Comparison of ENCODE assay signal across 13 cellular contexts in the genomic region with DNA sequence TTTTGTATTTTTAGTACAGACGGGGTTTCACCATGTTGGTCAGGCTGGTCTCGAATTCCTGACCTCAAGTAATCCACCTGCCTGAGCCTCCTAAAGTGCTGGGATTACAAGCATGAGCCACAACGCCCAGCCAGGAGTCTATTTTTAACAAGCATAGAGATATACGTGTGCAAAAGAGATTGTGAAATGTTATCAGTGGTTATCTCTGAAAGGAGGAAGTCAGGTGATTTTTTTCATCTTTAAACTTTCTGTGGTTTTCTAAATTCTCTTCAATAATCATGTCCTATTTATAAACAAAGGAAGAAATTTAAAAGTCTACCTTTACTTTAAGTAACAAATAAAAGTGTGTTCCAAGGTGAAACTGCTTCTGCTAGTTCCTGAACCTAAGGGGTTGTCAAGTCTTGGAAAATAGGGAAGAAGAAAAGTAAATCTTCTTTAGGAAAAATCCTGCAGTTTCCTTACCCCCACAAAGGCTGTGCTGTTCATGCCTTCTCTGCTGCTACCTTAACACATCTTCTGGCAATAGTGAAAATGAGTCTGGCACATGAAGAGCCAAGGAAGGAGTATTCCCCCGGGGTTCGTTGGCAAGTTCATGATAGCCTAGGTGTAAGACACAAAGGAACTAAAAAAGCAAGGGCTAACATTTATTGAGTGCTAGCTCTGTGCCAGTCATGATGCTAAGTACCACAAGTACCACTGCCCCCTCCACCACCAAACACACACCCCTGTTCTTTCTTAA. TPM values are rescaled to one million over a fixed set of nuclear protein-coding genes. Genes with fewer than 3 reads are reported as not detected.
DNase-seq lines count a peak whose midpoint lies in the region; ATAC-seq and TF ChIP-seq lines count a peak whose summit lies in the region.
"Had no signal": no experiment of that assay in that cellular context is flagged by ENCODE, and none has a peak within 500 bp of the region (broad histone marks: within the 10 kb centered on the region; RNA-seq: fewer than 3 reads in every experiment).

No MANE protein-coding gene starts in this region.

- no peak overlapping the region for H3K27ac ChIP-seq in CD4-positive, alpha-beta T cell (ENCODE audit: low read depth, low read length)
- no peak overlapping the region for H3K27ac ChIP-seq in ovary
- H3K27ac ChIP-seq: dorsolateral prefrontal cortex, heart right ventricle had no signal

- intact Hi-C loops in CD4-positive, alpha-beta T cell (cut with DNase I, micrococcal nuclease), result no loop called here
- intact Hi-C loops in head of caudate nucleus (cut with DNase I), result no loop called here
- intact Hi-C loops in ovary (cut with DNase I), result no loop called here

- H3K9me3 Mint-ChIP-seq in CD4-positive, alpha-beta T cell, result peaks cover 14% of the 10 kb centered on the region

- TF ChIP-seq CTCF in CD4-positive, alpha-beta T cell (IDR thresholded peaks at IDR 0.05), result no peak
- TF ChIP-seq CTCF in ovary (IDR thresholded peaks at IDR 0.05), result no peak

- 55 to 65% (median 60%) methylated on average over 6 of the region's 6 CpGs for WGBS in ovary, 3 donors

- DNase-seq in CD4-positive, alpha-beta T cell, result no peak
- DNase-seq in amniotic epithelial cell (ENCODE audit: low read depth), result peak; percentile 18
- DNase-seq in activated gamma-delta T cell treated with Interleukin-2 at 50 U/mL for 16 hours, result no peak
- DNase-seq in T-helper 1 cell, result no peak
- DNase-seq in head of caudate nucleus, result no peak
- DNase-seq in ovary, result no peak
- DNase-seq: dorsolateral prefrontal cortex, heart right ventricle, NCI-H1048 had no signal

- H3K4me1 ChIP-seq in ovary (ENCODE audit: insufficient read depth), result no peaks in the 10 kb centered on the region
- H3K4me1 ChIP-seq: heart right ventricle had no signal

- TF ChIP-seq EP300 in ovary (IDR thresholded peaks at IDR 0.05), result no peak

- H3K36me3 Mint-ChIP-seq in CD4-positive, alpha-beta T cell (ENCODE audit: low read depth), result no peaks in the 10 kb centered on the region

- H3K36me3 ChIP-seq in ovary, result no peaks in the 10 kb centered on the region
- H3K36me3 ChIP-seq: heart right ventricle had no signal

- peak overlapping the region; percentile 54 for H3K27ac Mint-ChIP-seq in CD4-positive, alpha-beta T cell
- H3K27ac Mint-ChIP-seq: activated T-helper 2 cell treated with anti-CD3 and anti-CD28 coated beads, Interferon-gamma antibody, Interleukin-2, Interleukin-4, amounts not matched to agents 10 μg/mL and 5 μg/mL and 100 μg/mL, durations not matched to agents 14 hours and 24 hours and 36 hours had no signal

- peaks cover 38% of the 10 kb centered on the region for H3K4me1 Mint-ChIP-seq in CD4-positive, alpha-beta T cell (ENCODE audit: low read depth)

- H3K27me3 Mint-ChIP-seq in CD4-positive, alpha-beta T cell, result no peaks in the 10 kb centered on the region

- H3K4me3 ChIP-seq in ovary, result no peak overlapping the region
- H3K4me3 ChIP-seq: dorsolateral prefrontal cortex, heart right ventricle had no signal

- peaks cover 7% of the 10 kb centered on the region for H3K9me3 ChIP-seq in CD4-positive, alpha-beta T cell (ENCODE audit: control insufficient read depth, low read length)
- H3K9me3 ChIP-seq in ovary, result no peaks in the 10 kb centered on the region

- peak; percentile 78 for ATAC-seq in CD4-positive, alpha-beta T cell (ENCODE audit: poor library complexity)
- peak; percentile 78 for ATAC-seq in GM21381 (IDR thresholded peaks at IDR 0.05; ENCODE audit: unreplicated experiment)
- peak; percentile 84 for ATAC-seq in HG03442 (IDR thresholded peaks at IDR 0.05; ENCODE audit: unreplicated experiment)
- ATAC-seq: heart right ventricle had no signal

- peak overlapping the region; percentile 77 for H3K4me3 Mint-ChIP-seq in CD4-positive, alpha-beta T cell

- TF ChIP-seq POLR2A in ovary (IDR thresholded peaks at IDR 0.05), result no peak

- CTCF ChIA-PET in CD4-positive, alpha-beta T cell (lab: Charles Lee), result no interaction called here

- POLR2A ChIA-PET in CD4-positive, alpha-beta T cell (lab: Charles Lee), result no interaction called here

- H3K27me3 ChIP-seq in CD4-positive, alpha-beta T cell (ENCODE audit: control insufficient read depth, insufficient read depth, low read length), result no peaks in the 10 kb centered on the region
- H3K27me3 ChIP-seq in ovary, result no peaks in the 10 kb centered on the region

RNA-seq across cellular contexts. Expression of gene CYP26A1, which starts 51.1 kb away (rescaled TPM):
- total RNA-seq in CD4-positive, alpha-beta T cell, result not detected
- total RNA-seq in ovary, result under 1 TPM in 1 of 7 donors, not detected in 6; 0.22 TPM
- polyA plus RNA-seq in ovary, result not detected
- total RNA-seq: activated T-helper 2 cell treated with anti-CD3 and anti-CD28 coated beads, Interferon-gamma antibody, Interleukin-2, Interleukin-4, amounts not matched to agents 10 μg/mL and 5 μg/mL and 100 μg/mL, durations not matched to agents 14 hours and 24 hours and 36 hours; heart right ventricle; mucosa of gallbladder had no signal
- polyA plus RNA-seq: heart right ventricle had no signal
